Comparison of ENCODE assay signal across 19 cellular contexts in the genomic region with DNA sequence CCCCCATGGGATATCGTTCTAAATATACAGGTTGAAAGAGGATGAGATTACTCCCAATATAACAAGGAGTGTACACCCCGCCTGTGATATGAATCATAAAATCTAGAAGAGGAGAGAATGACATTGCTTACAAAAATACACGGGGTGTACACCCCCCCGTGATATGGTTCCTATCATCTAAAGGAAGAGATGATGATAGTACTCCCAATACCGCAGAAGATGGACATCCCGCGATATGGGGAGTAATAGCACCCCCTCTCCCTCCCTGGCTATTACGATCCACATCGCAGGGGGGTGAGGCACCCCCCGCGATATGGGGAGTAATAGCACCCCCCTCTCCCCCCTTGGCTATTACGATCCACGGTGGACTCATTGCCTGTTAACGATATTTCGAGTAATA.
"Had no signal": no experiment of that assay in that cellular context is flagged by ENCODE, and none has a peak within 500 bp of the region (broad histone marks: within the 10 kb centered on the region; RNA-seq: fewer than 3 reads in every experiment).

No MANE protein-coding gene starts in this region.

- H3K27me3 Mint-ChIP-seq: IgD-negative memory B cell had no signal

- H3K4me3 Mint-ChIP-seq: IgD-negative memory B cell had no signal

- DNase-seq: Kasumi-1, MM.1S, NCI-H1092 treated with DMSO at 0.1 percent for 48 hours, NCI-H1436, NCI-H187, NCI-H2029, NCI-H2081 treated with DMSO at 0.1 percent for 48 hours, NCI-H2171, NCI-H226, NCI-H446, NCI-H510A, NCI-H524 treated with DMSO at 0.1 percent for 48 hours, NCI-H69, NCI-H774, Right ventricle myocardium superior, RPMI8226, SIG-M5 had no signal

- ATAC-seq: K562 had no signal
